1 cellular context compared by ENCODE assay signal in genomic region chr11:68032003-68032402, GRCh38.
TF ChIP-seq lines count a peak whose summit lies in the region.

No MANE protein-coding gene starts in this region.

TF ChIP-seq in A549, 52 proteins besides CTCF, POLR2A, EP300 and RAD21:
- no peak for TF ChIP-seq HOXB5 (CRISPR knock-in tag; IDR thresholded peaks at IDR 0.05)
- no peak for TF ChIP-seq KDM1A (IDR thresholded peaks at IDR 0.05; ENCODE audit: low read depth)
- TF ChIP-seq BHLHE40 (IDR thresholded peaks at IDR 0.05; ENCODE audit: low read depth, low read length): no peak
- no peak for TF ChIP-seq MAFK (IDR thresholded peaks at IDR 0.05; ENCODE audit: partially characterized antibody)
- no peak for TF ChIP-seq RCOR1 (IDR thresholded peaks at IDR 0.05; ENCODE audit: low read depth, low read length)
- no peak for TF ChIP-seq CEBPB (IDR thresholded peaks at IDR 0.05)
- TF ChIP-seq HDAC2 (IDR thresholded peaks at IDR 0.05): no peak
- TF ChIP-seq HMGXB4 (CRISPR knock-in tag; IDR thresholded peaks at IDR 0.05; ENCODE audit: borderline replicate concordance): no peak
- TF ChIP-seq HEYL (CRISPR knock-in tag; IDR thresholded peaks at IDR 0.05): no peak
